9 cellular contexts compared by ENCODE assay signal in the genomic region with DNA sequence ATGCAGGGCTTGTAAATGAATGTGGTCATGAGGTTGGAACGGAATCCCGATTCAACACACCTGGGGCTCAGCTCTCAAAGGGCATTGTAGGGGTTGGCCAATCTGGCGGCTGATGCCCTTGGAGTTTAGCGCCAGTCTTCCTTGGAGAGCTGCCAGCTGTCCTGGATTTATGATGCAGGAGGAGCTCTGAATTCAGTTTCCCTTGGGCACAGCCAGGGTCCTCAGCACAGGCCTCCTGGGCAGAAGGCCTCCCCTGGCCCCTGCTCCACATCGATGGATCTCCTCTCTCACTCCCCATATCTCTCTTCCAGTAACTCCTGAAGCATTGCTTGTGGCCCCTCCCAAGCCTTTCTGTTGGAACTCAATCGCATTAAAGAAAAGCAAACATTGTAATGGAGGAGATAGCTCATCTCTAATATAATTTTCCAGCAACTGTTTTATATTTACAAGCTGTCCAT. TPM values are rescaled to one million over a fixed set of nuclear protein-coding genes. Genes with fewer than 3 reads are reported as not detected.
DNase-seq lines count a peak whose midpoint lies in the region; ATAC-seq and TF ChIP-seq lines count a peak whose summit lies in the region.
"Had no signal": no experiment of that assay in that cellular context is flagged by ENCODE, and none has a peak within 500 bp of the region (broad histone marks: within the 10 kb centered on the region; RNA-seq: fewer than 3 reads in every experiment).

No MANE protein-coding gene starts in this region.

- intact Hi-C loops in activated B cell treated with CpG ODN at 0.5 μM for 24 hours (cut with micrococcal nuclease), result loop anchor here (5.0 kb wide), 3 partner anchors 46 to 451 kb away; no protein-coding TSS in a partner anchor
- intact Hi-C loops in esophagus squamous epithelium (cut with DNase I), result no loop called here

- H3K36me3 Mint-ChIP-seq in activated B cell treated with CpG ODN at 0.5 μM for 24 hours (ENCODE audit: low read depth) (no peaks in the 10 kb centered on the region), nephron progenitor cell (ENCODE audit: low read depth) (no peaks in the 10 kb centered on the region)

- peak overlapping the region; percentile 73; the same call in 1 of the 2 replicates for H3K9ac ChIP-seq in ES-I3 (ENCODE audit: low read depth, low read length)

- H3K9me3 ChIP-seq in ES-I3 (ENCODE audit: control insufficient read depth, insufficient read depth, low read length) (no peaks in the 10 kb centered on the region), esophagus squamous epithelium (no peaks in the 10 kb centered on the region)

- no peak overlapping the region for H3K27ac Mint-ChIP-seq in activated B cell treated with CpG ODN at 0.5 μM for 24 hours
- H3K27ac Mint-ChIP-seq in nephron progenitor cell, result no peak overlapping the region

- WGBS in esophagus squamous epithelium, 2 donors, result 86 to 89% methylated on average over 5 to 6 of the region's 6 CpGs

- CTCF ChIA-PET in activated B cell treated with CpG ODN at 0.5 μM for 24 hours (lab: Charles Lee), result no interaction called here

- no peak for TF ChIP-seq POLR2A in esophagus squamous epithelium (IDR thresholded peaks at IDR 0.05)

- H3K4me1 ChIP-seq in ES-I3 (ENCODE audit: insufficient read depth, low read length) (peaks cover 12% of the 10 kb centered on the region), esophagus squamous epithelium (peaks cover 5 to 59% (median 11%) of the 10 kb centered on the region in 3 donors)

- POLR2A ChIA-PET in activated B cell treated with CpG ODN at 0.5 μM for 24 hours (lab: Charles Lee), result interaction anchor here (0.6 to 0.7 kb wide), 3 partner anchors 77 to 204 kb away, joined by 4 to 6 read pairs (median 4); no protein-coding TSS in a partner anchor

- H3K4me3 ChIP-seq in esophagus squamous epithelium, result no peak overlapping the region

- ATAC-seq in activated B cell treated with CpG ODN at 0.5 μM for 24 hours (ENCODE audit: low read depth), result no peak
- no peak for ATAC-seq in GM18858 (IDR thresholded peaks at IDR 0.05; ENCODE audit: unreplicated experiment)
- no peak for ATAC-seq in HG03342 (IDR thresholded peaks at IDR 0.05; ENCODE audit: unreplicated experiment)

- no peak for TF ChIP-seq CTCF in activated B cell treated with CpG ODN at 0.5 μM for 24 hours (IDR thresholded peaks at IDR 0.05)
- no peak for TF ChIP-seq CTCF in nephron progenitor cell (IDR thresholded peaks at IDR 0.05)
- TF ChIP-seq CTCF in esophagus squamous epithelium (IDR thresholded peaks at IDR 0.05), result no peak

- peaks cover 7% of the 10 kb centered on the region for H3K27me3 Mint-ChIP-seq in activated B cell treated with CpG ODN at 0.5 μM for 24 hours
- peaks cover 34% of the 10 kb centered on the region for H3K27me3 Mint-ChIP-seq in nephron progenitor cell (ENCODE audit: low read depth, poor library complexity)

- no peaks in the 10 kb centered on the region for H3K36me3 ChIP-seq in ES-I3 (ENCODE audit: insufficient read depth, low read length)
- no peaks in the 10 kb centered on the region for H3K36me3 ChIP-seq in esophagus squamous epithelium

- H3K27me3 ChIP-seq in esophagus squamous epithelium, result no peaks in the 10 kb centered on the region

- H3K4me3 Mint-ChIP-seq in activated B cell treated with CpG ODN at 0.5 μM for 24 hours (peak overlapping the region; percentile 85), nephron progenitor cell (peak overlapping the region; percentile 78)

- H3K4me1 Mint-ChIP-seq in activated B cell treated with CpG ODN at 0.5 μM for 24 hours (peaks cover 19% of the 10 kb centered on the region), nephron progenitor cell (peaks cover 37% of the 10 kb centered on the region)

- peak; percentile 33 for DNase-seq in NCI-H2029 treated with DMSO at 0.1 percent for 48 hours (lab: John Stamatoyannopoulos, UW)
- DNase-seq in activated B cell treated with CpG ODN at 0.5 μM for 24 hours, result no peak
- DNase-seq in nephron progenitor cell, result no peak
- DNase-seq in stimulated activated CD4-positive, alpha-beta T cell treated with anti-CD3 and anti-CD28 coated beads, Interleukin-15, amount 100 ng/mL, for 24 hours, result no peak
- DNase-seq in esophagus squamous epithelium (lab: John Stamatoyannopoulos, UW), result no peak

- no peak overlapping the region for H3K27ac ChIP-seq in esophagus squamous epithelium
- H3K27ac ChIP-seq: SK-N-MC had no signal

- H3K9me3 Mint-ChIP-seq in activated B cell treated with CpG ODN at 0.5 μM for 24 hours (no peaks in the 10 kb centered on the region), nephron progenitor cell (peaks cover under 1% of the 10 kb centered on the region)

RNA-seq across cellular contexts. Expression of a gene that starts 1.0 kb away (rescaled TPM):
- total RNA-seq in activated B cell treated with CpG ODN at 0.5 μM for 24 hours (2.6 and 3.6 TPM in 2 replicates), esophagus squamous epithelium (10 to 100 TPM; 11.5 to 27.7 (median 12.7) TPM)
